In the genomic region with DNA sequence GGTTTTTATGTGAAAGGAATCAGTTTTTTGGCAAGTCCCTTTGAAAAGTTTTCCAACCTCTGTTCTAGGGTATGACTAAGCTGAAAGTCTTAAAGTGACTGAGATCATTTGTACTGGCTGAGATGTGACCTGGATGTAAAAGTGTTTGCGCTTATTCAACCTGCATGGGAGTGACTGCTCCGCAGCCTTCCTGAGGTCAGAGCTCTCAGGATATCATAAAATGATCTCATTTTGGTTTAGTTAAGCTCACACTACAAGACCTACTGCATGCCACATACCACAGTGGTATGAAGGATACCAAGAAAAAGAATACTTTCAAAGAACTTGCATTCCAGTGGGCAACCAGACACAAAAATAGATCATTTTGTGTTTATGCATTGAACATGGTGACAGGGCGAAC, we compare ENCODE assay signal across 1 cellular context.
TF ChIP-seq lines count a peak whose summit lies in the region.

No MANE protein-coding gene starts in this region.

TF ChIP-seq in IMR-90, 13 proteins besides CTCF, POLR2A, EP300 and RAD21:
- no peak for TF ChIP-seq CHD1 (IDR thresholded peaks at IDR 0.05; ENCODE audit: low read depth, low read length)
